In the genomic region with DNA sequence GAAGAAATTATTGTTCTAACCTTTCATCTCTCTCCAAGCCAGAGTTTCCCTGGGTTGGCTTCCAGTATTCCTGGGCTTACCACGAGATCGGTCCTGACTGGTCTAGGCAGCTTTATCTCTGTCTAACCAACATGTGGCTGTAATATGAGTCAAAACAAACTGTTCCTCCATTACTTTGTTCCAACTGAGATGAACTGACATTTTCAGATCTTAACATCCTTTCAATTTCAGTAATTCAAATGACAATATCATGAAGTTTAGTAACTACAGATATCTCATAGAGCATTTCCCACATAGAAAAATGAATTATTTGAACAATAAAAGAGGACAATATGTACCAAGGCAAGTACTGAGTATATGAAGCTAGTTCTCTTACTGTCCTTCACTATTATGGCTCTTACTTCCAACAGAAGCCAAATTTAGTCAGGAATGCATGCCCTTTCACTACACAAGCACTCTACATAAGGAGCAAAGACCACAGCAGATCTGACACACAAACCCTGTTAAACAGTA, we compare ENCODE assay signal across 10 cellular contexts. TPM values are rescaled to one million over a fixed set of nuclear protein-coding genes. Genes with fewer than 3 reads are reported as not detected.
DNase-seq lines count a peak whose midpoint lies in the region; ATAC-seq, FAIRE-seq and TF ChIP-seq lines count a peak whose summit lies in the region.
"Had no signal": no experiment of that assay in that cellular context is flagged by ENCODE, and none has a peak within 500 bp of the region (broad histone marks: within the 10 kb centered on the region; RNA-seq: fewer than 3 reads in every experiment).

No MANE protein-coding gene starts in this region.

- H3K9me3 ChIP-seq in GM12878 (replicated peaks; ENCODE audit: control insufficient read depth, insufficient read depth, low read length): peaks cover 2% of the 10 kb centered on the region; the same call in 1 of the 3 replicates
- H3K9me3 ChIP-seq: upper lobe of left lung had no signal

- TF ChIP-seq POLR2A in GM12878 (IDR thresholded peaks at IDR 0.05; ENCODE audit: low read depth, low read length): no peak

- no peak overlapping the region for H3K4me3 ChIP-seq in AG09309 (ENCODE audit: control insufficient read depth, low read depth, low read length)
- peak overlapping the region; percentile 7; the same call in 1 of the 2 replicates for H3K4me3 ChIP-seq in GM12878
- H3K4me3 ChIP-seq: lung, upper lobe of left lung had no signal

- H2AFZ ChIP-seq in GM12878 (ENCODE audit: control insufficient read depth, low read depth, low read length): no peak overlapping the region; the same call in 1 of the 2 replicates

- H3K27ac ChIP-seq in GM12878 (ENCODE audit: control insufficient read depth, insufficient read depth): peak overlapping the region; percentile 39
- no peak overlapping the region for H3K27ac ChIP-seq in substantia nigra (ENCODE audit: low read depth, low read length, poor library complexity, severe bottlenecking)

- POLR2A ChIA-PET in GM12878 (lab: Charles Lee): no interaction called here

- TF ChIP-seq RAD21 in GM12878 (IDR thresholded peaks at IDR 0.05; ENCODE audit: insufficient read depth, low read depth, low read length): no peak

- H3K27me3 ChIP-seq in GM12878 (replicated peaks in 1 of 2; ENCODE audit: control insufficient read depth in 2 of 2, insufficient read depth in 2 of 2, low read length in 1 of 2): no peaks in the 10 kb centered on the region
- H3K27me3 ChIP-seq: upper lobe of left lung had no signal

- in situ Hi-C loops in GM12878 (cut with MboI) (no loop called here), GM13977 (cut with MboI; ENCODE audit: low pct_unique_long_range_greater_than_20kb, low sequenced_read_pairs, unreplicated experiment) (no loop called here)

- intact Hi-C loops in GM12878 (cut with micrococcal nuclease; ENCODE audit: unreplicated experiment): no loop called here

- peaks cover 0 to 8% of the 10 kb centered on the region in 2 experiments; a peak in 2 of 4 replicates for H3K36me3 ChIP-seq in GM12878 (ENCODE audit: control insufficient read depth in 2 of 2, insufficient read depth in 2 of 2, low read length in 1 of 2)

- peaks cover 15% of the 10 kb centered on the region for H3K79me2 ChIP-seq in GM12878 (ENCODE audit: control insufficient read depth, insufficient read depth, low read length)

- RAD21 ChIA-PET in GM12878 (lab: Charles Lee; ENCODE audit: unreplicated experiment): no interaction called here

- H3K9ac ChIP-seq in GM12878 (ENCODE audit: control insufficient read depth, insufficient read depth, low read length): no peak overlapping the region

- WGBS in GM12878 (ENCODE audit: insufficient coverage, insufficient replicate concordance, low lambda C conversion rate, missing lambda C conversion rate): 2% methylated on average over 2 of the region's 2 CpGs

- SMC1A ChIA-PET in GM12878 (lab: Charles Lee; ENCODE audit: uncharacterized antibody, unreplicated experiment): interaction anchor here (0.7 to 2.1 kb wide), 3 partner anchors 11 to 14 kb away, joined by 3 to 11 read pairs (median 6); no protein-coding TSS in a partner anchor

- peak; percentile 35 for ATAC-seq in GM12878

- no peak for TF ChIP-seq EP300 in GM12878 (IDR thresholded peaks at IDR 0.05; ENCODE audit: borderline replicate concordance in 1 of 2, control insufficient read depth in 1 of 2, low read depth in 2 of 2, low read length in 2 of 2)

- H4K20me1 ChIP-seq in GM12878 (ENCODE audit: control insufficient read depth, insufficient read depth): no peaks in the 10 kb centered on the region

- CTCF ChIA-PET in GM12878 (lab: Yijun Ruan, JAX): interaction anchor here (1.4 kb wide), 1 partner anchor 182 kb away, joined by 3 read pairs; no protein-coding TSS in a partner anchor

- peak; percentile 56 for FAIRE-seq in GM12878 (lab: Jason Lieb, UNC)

- no peak for TF ChIP-seq CTCF in AG09309 (IDR thresholded peaks at IDR 0.05; ENCODE audit: control insufficient read depth, insufficient read depth, low read depth, low read length, missing control alignments)
- no peak for TF ChIP-seq CTCF in GM12878 (IDR thresholded peaks at IDR 0.05 in 2 of 3, conservative IDR thresholded peaks at IDR 0.05 in 1 of 3; ENCODE audit: control insufficient read depth in 2 of 3, extremely low read depth in 1 of 3, insufficient read depth in 1 of 3, low read depth in 3 of 3, low read length in 3 of 3)
- TF ChIP-seq CTCF in GM13977 (IDR thresholded peaks at IDR 0.05; ENCODE audit: extremely low read depth, insufficient read depth, missing control alignments): no peak

- peaks cover 14% of the 10 kb centered on the region for H3K4me1 ChIP-seq in GM12878 (ENCODE audit: control insufficient read depth, insufficient read depth, low read length)

- BruUV-seq in GM12878 (replicated peaks; lab: Mats Ljungman, UMichigan): no TSS peak

- H3K4me2 ChIP-seq in GM12878 (ENCODE audit: control insufficient read depth, insufficient read depth): no peak overlapping the region; the same call in 1 of the 2 replicates

- DNase-seq in AG09309 (ENCODE audit: low read depth) (peak; percentile 39), HT1080 (ENCODE audit: low read depth) (peak; percentile 49), GM12878 (ENCODE audit: low read depth, low spot score) (no peak), medulla oblongata (ENCODE audit: extremely low spot score) (peak; percentile 27), GM13977 (ENCODE audit: low spot score) (no peak), anterior cingulate cortex (lab: John Stamatoyannopoulos, UW) (no peak), AML-193 (lab: John Stamatoyannopoulos, UW) (no peak), substantia nigra (lab: John Stamatoyannopoulos, UW) (no peak)
- DNase-seq: upper lobe of left lung had no signal

TF ChIP-seq in GM12878, 131 proteins besides CTCF, POLR2A, EP300 and RAD21:
- no peak for TF ChIP-seq BACH1 (IDR thresholded peaks at IDR 0.05; ENCODE audit: borderline replicate concordance)
- 0 out of 2 replicates have a peak, but pooled peaks have one; percentile 19 for TF ChIP-seq JUNB (IDR thresholded peaks at IDR 0.05)

RNA-seq across cellular contexts. Expression of a gene that starts 15.5 kb away (rescaled TPM):
- 22.7 and 26.9 TPM in 2 replicates for total RNA-seq in HT1080 (2014; rRNA removed; shearing (Covaris generic))
- polyA plus RNA-seq in HT1080 (2015; cell fraction: cytosol; rRNA removed): 15.4 and 17.8 TPM in 2 replicates
- 44.6 and 47.7 TPM in 2 replicates for polyA plus RNA-seq in HT1080 (2015; cell fraction: nucleus; rRNA removed)
- total RNA-seq in GM12878 (2013; cell fraction: nucleolus; rRNA removed): 117 and 127 TPM in 2 replicates
- 33.4 and 37.9 TPM in 2 replicates for total RNA-seq in GM12878 (2014; rRNA removed)
- total RNA-seq in GM12878 (2014; rRNA removed; fragmentation: Illumina TruSeq; extraction: Trizol): 34.7 and 35.6 TPM in 2 replicates
- 28.1 and 31.0 TPM in 2 replicates for total RNA-seq in GM12878 (2021)
- 11.9 TPM for polyA plus RNA-seq in GM12878 (2011; ENCODE audit: low read depth)
- polyA plus RNA-seq in GM12878 (2011; rRNA removed): 50.0 and 54.9 TPM in 2 replicates
- polyA plus RNA-seq in GM12878 (2011; cell fraction: cytosol; rRNA removed): 27.3 and 27.8 TPM in 2 replicates
- 63.8 and 64.5 TPM in 2 replicates for polyA plus RNA-seq in GM12878 (2011; cell fraction: nucleus; rRNA removed)
- 11.9 and 15.6 TPM in 2 replicates for polyA plus RNA-seq in GM12878 (2012)
- 36.4 and 41.5 TPM in 2 replicates for polyA plus RNA-seq in GM12878 (2014; fragmentation: Illumina TruSeq; extraction: Trizol)
- 10 to 100 TPM; 20.9 to 27.4 TPM for polyA plus RNA-seq in GM12878 (2014; fragmentation: Nextera tagmentation; extraction: Ambion mirVana)
- polyA plus RNA-seq in GM12878 (2014; rRNA removed): 28.7 and 34.4 TPM in 2 replicates
- 10 to 100 TPM; 31.1 to 32.5 TPM for polyA plus RNA-seq in GM12878 (2016; fragmentation: Nextera tagmentation; extraction: Ambion mirVana)
- 42.8 and 47.3 TPM in 2 replicates for polyA minus RNA-seq in GM12878 (2011; rRNA and poly(A)+ RNA removed)
- polyA minus RNA-seq in GM12878 (2011; cell fraction: cytosol; rRNA and poly(A)+ RNA removed): 11.1 and 12.5 TPM in 2 replicates
- polyA minus RNA-seq in GM12878 (2011; cell fraction: nucleus; rRNA and poly(A)+ RNA removed): 29.5 and 47.4 TPM in 2 replicates

RNA-seq across cellular contexts. Expression of a gene that starts 43.7 kb away (rescaled TPM):
- total RNA-seq in HT1080 (2014; rRNA removed; shearing (Covaris generic)): 76.0 and 85.5 TPM in 2 replicates
- 85.4 and 87.9 TPM in 2 replicates for polyA plus RNA-seq in HT1080 (2015; cell fraction: cytosol; rRNA removed)
- polyA plus RNA-seq in HT1080 (2015; cell fraction: nucleus; rRNA removed): 95.7 and 120 TPM in 2 replicates
- 30.5 and 32.1 TPM in 2 replicates for total RNA-seq in GM12878 (2013; cell fraction: nucleolus; rRNA removed)
- total RNA-seq in GM12878 (2014; rRNA removed) (60.0 and 72.8 TPM in 2 replicates), GM12878 (2014; rRNA removed; fragmentation: Illumina TruSeq; extraction: Trizol) (89.9 and 93.9 TPM in 2 replicates), GM12878 (2021) (65.2 and 66.9 TPM in 2 replicates)
- polyA plus RNA-seq in GM12878 (2011; ENCODE audit: low read depth): 47.9 TPM
- polyA plus RNA-seq in GM12878 (2011; rRNA removed) (125 and 202 TPM in 2 replicates), GM12878 (2014; fragmentation: Illumina TruSeq; extraction: Trizol) (135 and 167 TPM in 2 replicates), GM12878 (2014; fragmentation: Nextera tagmentation; extraction: Ambion mirVana) (100 to 1,000 TPM; 177 to 190 TPM), GM12878 (2014; rRNA removed) (76.9 and 98.5 TPM in 2 replicates), GM12878 (2016; fragmentation: Nextera tagmentation; extraction: Ambion mirVana) (100 to 1,000 TPM; 201 to 225 TPM)
- 38.5 and 43.9 TPM in 2 replicates for polyA plus RNA-seq in GM12878 (2011; cell fraction: cytosol; rRNA removed)
- 24.9 and 38.8 TPM in 2 replicates for polyA plus RNA-seq in GM12878 (2011; cell fraction: nucleus; rRNA removed)
- 48.9 and 54.1 TPM in 2 replicates for polyA plus RNA-seq in GM12878 (2012)
- 35.4 and 51.4 TPM in 2 replicates for polyA minus RNA-seq in GM12878 (2011; rRNA and poly(A)+ RNA removed)
- polyA minus RNA-seq in GM12878 (2011; cell fraction: cytosol; rRNA and poly(A)+ RNA removed): 15.6 and 19.6 TPM in 2 replicates
- 13.1 and 25.2 TPM in 2 replicates for polyA minus RNA-seq in GM12878 (2011; cell fraction: nucleus; rRNA and poly(A)+ RNA removed)

Comparison
In these comparisons a context has a peak if more than half of its experiments do, and no peak if none do; other contexts are left out.
1. DNase-seq: peak in AG09309 (single experiment), HT1080 (single experiment) and medulla oblongata (single experiment); none in GM12878 (single experiment), GM13977 (single experiment), anterior cingulate cortex (0 of 58), AML-193 (0 of 2) and substantia nigra (0 of 49).